ENCODE assay signal across 1 cellular context in the genomic region with DNA sequence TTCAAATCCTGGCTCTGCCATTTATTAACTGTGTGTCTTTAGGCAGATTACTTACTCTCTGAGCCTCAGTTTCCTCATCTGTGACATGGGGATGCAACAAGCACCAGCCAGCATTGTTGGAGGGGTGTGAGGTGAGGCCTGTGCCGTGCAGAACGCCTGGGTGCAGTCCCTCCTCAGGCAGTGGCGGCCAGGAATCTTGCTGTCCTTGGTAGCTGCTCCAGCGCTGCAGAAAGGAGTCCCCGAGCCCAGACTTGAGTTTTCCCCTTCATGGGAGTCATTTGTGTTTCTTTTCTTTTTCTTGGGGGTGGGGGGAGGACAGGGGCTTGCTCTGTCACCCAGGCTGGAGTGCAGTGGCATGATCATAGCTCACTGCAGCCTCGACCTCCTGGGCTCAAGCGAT.
TF ChIP-seq lines count a peak whose summit lies in the region.

No MANE protein-coding gene starts in this region.

TF ChIP-seq in WTC11, 78 proteins besides CTCF, POLR2A, EP300 and RAD21 (continued from another document):
- TF ChIP-seq, protein P1, sequence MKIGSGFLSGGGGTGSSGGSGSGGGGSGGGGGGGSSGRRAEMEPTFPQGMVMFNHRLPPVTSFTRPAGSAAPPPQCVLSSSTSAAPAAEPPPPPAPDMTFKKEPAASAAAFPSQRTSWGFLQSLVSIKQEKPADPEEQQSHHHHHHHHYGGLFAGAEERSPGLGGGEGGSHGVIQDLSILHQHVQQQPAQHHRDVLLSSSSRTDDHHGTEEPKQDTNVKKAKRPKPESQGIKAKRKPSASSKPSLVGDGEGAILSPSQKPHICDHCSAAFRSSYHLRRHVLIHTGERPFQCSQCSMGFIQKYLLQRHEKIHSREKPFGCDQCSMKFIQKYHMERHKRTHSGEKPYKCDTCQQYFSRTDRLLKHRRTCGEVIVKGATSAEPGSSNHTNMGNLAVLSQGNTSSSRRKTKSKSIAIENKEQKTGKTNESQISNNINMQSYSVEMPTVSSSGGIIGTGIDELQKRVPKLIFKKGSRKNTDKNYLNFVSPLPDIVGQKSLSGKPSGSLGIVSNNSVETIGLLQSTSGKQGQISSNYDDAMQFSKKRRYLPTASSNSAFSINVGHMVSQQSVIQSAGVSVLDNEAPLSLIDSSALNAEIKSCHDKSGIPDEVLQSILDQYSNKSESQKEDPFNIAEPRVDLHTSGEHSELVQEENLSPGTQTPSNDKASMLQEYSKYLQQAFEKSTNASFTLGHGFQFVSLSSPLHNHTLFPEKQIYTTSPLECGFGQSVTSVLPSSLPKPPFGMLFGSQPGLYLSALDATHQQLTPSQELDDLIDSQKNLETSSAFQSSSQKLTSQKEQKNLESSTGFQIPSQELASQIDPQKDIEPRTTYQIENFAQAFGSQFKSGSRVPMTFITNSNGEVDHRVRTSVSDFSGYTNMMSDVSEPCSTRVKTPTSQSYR (CRISPR knock-in tag; IDR thresholded peaks at IDR 0.05) = no peak
- TF ChIP-seq, protein P2, sequence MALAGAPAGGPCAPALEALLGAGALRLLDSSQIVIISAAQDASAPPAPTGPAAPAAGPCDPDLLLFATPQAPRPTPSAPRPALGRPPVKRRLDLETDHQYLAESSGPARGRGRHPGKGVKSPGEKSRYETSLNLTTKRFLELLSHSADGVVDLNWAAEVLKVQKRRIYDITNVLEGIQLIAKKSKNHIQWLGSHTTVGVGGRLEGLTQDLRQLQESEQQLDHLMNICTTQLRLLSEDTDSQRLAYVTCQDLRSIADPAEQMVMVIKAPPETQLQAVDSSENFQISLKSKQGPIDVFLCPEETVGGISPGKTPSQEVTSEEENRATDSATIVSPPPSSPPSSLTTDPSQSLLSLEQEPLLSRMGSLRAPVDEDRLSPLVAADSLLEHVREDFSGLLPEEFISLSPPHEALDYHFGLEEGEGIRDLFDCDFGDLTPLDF (CRISPR knock-in tag; IDR thresholded peaks at IDR 0.05) = no peak
- TF ChIP-seq ELF4 (CRISPR knock-in tag; IDR thresholded peaks at IDR 0.05; ENCODE audit: low read depth) = no peak
- no peak for TF ChIP-seq NR1H2 (CRISPR knock-in tag; IDR thresholded peaks at IDR 0.05)
- TF ChIP-seq TEAD1 (CRISPR knock-in tag; IDR thresholded peaks at IDR 0.05) = no peak
